In the genomic region with DNA sequence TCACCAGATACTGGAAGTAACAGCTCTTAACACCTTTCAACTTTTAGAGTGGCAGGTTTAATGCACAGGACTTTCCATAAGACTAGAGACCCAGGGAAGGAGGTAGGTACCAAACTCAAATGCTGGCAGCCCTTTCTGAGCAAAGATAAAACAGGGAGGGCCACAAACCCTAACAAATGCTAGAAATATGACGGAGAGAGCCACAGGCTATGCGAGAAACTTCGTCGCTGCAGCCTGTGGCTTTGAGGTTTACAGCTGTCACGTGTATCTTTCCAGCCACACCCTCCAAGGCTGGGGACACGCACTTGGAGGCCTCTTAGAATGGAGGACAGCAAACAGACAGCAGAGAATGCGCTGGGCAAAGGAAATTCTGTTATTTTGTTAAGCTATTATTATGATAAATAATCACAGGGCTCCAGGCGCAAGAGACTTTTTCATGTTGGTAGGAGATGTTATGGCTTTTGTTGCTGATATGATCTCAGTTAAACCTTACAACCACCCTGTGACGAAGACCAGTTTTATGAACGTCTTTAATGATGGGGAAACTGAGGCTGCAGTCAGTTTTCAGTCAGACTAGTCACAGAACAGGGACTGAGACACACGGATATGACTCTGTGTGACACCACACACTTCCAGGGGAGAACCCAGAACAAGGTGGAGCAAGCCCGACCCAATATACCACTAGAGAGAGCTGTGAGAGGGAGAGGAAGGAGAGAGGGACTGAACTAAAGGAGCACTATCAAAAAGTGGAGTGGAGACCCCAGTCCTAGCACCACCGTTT, we compare ENCODE assay signal across 1 cellular context.
TF ChIP-seq lines count a peak whose summit lies in the region.

No MANE protein-coding gene starts in this region.

TF ChIP-seq in K562, 482 proteins besides CTCF, POLR2A, EP300 and RAD21 (continued from another document):
- TF ChIP-seq RREB1 (CRISPR knock-in tag; IDR thresholded peaks at IDR 0.05) (no peak), BACH1 (tag; IDR thresholded peaks at IDR 0.05) (peak; percentile 51; the same call in 1 of the 2 replicates), NRF1 (conservative IDR thresholded peaks at IDR 0.05 in 1 of 2, IDR thresholded peaks at IDR 0.05 in 1 of 2) (0 out of 4 replicates have a peak, but pooled peaks have one; percentile 16 to 27), KDM4B (IDR thresholded peaks at IDR 0.05; ENCODE audit: borderline replicate concordance in 2 of 2, low read depth in 1 of 2) (no peak), BRD4 (IDR thresholded peaks at IDR 0.05) (no peak), CBX8 (IDR thresholded peaks at IDR 0.05; ENCODE audit: borderline replicate concordance, extremely low read depth, low read depth, low read length, poor library complexity, severe bottlenecking) (no peak), TCF3 (CRISPR knock-in tag; IDR thresholded peaks at IDR 0.05) (no peak), FOXJ2 (tag; IDR thresholded peaks at IDR 0.05) (no peak), SRSF7 (optimal IDR thresholded peaks at IDR 0.05; ENCODE audit: low read depth, low read length) (no peak), PKNOX1 (IDR thresholded peaks at IDR 0.05) (peak; percentile 41), ZNF586 (CRISPR knock-in tag; conservative IDR thresholded peaks at IDR 0.05) (no peak), CEBPB (tag; IDR thresholded peaks at IDR 0.05) (no peak), XRCC5 (IDR thresholded peaks at IDR 0.05; ENCODE audit: low read depth, low read length) (no peak), KAT8 (IDR thresholded peaks at IDR 0.05; ENCODE audit: low read depth) (no peak), NEUROD1 (IDR thresholded peaks at IDR 0.05; ENCODE audit: borderline replicate concordance, low read depth, low read length, partially characterized antibody) (no peak), SIN3A (IDR thresholded peaks at IDR 0.05; ENCODE audit: borderline replicate concordance in 2 of 2, control insufficient read depth in 1 of 2, low read depth in 2 of 2, low read length in 2 of 2) (peak in 1 of 2 experiments; percentile 41; a peak in 1 of 4 replicates), CREM (IDR thresholded peaks at IDR 0.05; ENCODE audit: low read depth) (peak; percentile 39; the same call in 1 of the 2 replicates), NFIC (IDR thresholded peaks at IDR 0.05) (no peak), MYBL2 (IDR thresholded peaks at IDR 0.05; ENCODE audit: low read depth) (no peak), MYBL2 (CRISPR knock-in tag; IDR thresholded peaks at IDR 0.05; ENCODE audit: borderline replicate concordance) (no peak), TBP (optimal IDR thresholded peaks at IDR 0.05; ENCODE audit: low read depth, low read length) (peak; percentile 4), DPF2 (IDR thresholded peaks at IDR 0.05) (0 out of 2 replicates have a peak, but pooled peaks have one; percentile 13), ZZZ3 (IDR thresholded peaks at IDR 0.05) (no peak), KLF6 (CRISPR knock-in tag; IDR thresholded peaks at IDR 0.05; ENCODE audit: borderline replicate concordance) (no peak), JUND (IDR thresholded peaks at IDR 0.05; ENCODE audit: borderline replicate concordance, low read depth, low read length) (0 out of 2 replicates have a peak, but pooled peaks have one; percentile 5), JUND (tag; IDR thresholded peaks at IDR 0.05; ENCODE audit: borderline replicate concordance, low read depth, low read length) (no peak), CXXC5 (CRISPR knock-in tag; IDR thresholded peaks at IDR 0.05) (peak; percentile 59), EHMT2 (IDR thresholded peaks at IDR 0.05) (no peak), ZNF445 (CRISPR knock-in tag; IDR thresholded peaks at IDR 0.05; ENCODE audit: low read depth) (no peak), RNF2 (IDR thresholded peaks at IDR 0.05) (peak; percentile 41; the same call in 1 of the 2 replicates)
- TF ChIP-seq, protein P1, sequence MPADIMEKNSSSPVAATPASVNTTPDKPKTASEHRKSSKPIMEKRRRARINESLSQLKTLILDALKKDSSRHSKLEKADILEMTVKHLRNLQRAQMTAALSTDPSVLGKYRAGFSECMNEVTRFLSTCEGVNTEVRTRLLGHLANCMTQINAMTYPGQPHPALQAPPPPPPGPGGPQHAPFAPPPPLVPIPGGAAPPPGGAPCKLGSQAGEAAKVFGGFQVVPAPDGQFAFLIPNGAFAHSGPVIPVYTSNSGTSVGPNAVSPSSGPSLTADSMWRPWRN (IDR thresholded peaks at IDR 0.05; ENCODE audit: low read depth) = no peak
- TF ChIP-seq, protein P2, sequence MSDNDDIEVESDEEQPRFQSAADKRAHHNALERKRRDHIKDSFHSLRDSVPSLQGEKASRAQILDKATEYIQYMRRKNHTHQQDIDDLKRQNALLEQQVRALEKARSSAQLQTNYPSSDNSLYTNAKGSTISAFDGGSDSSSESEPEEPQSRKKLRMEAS (CRISPR knock-in tag; IDR thresholded peaks at IDR 0.05) = peak; percentile 69; the same call in 1 of the 2 replicates
- TF ChIP-seq, protein P3, sequence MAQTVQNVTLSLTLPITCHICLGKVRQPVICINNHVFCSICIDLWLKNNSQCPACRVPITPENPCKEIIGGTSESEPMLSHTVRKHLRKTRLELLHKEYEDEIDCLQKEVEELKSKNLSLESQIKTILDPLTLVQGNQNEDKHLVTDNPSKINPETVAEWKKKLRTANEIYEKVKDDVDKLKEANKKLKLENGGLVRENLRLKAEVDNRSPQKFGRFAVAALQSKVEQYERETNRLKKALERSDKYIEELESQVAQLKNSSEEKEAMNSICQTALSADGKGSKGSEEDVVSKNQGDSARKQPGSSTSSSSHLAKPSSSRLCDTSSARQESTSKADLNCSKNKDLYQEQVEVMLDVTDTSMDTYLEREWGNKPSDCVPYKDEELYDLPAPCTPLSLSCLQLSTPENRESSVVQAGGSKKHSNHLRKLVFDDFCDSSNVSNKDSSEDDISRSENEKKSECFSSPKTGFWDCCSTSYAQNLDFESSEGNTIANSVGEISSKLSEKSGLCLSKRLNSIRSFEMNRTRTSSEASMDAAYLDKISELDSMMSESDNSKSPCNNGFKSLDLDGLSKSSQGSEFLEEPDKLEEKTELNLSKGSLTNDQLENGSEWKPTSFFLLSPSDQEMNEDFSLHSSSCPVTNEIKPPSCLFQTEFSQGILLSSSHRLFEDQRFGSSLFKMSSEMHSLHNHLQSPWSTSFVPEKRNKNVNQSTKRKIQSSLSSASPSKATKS (CRISPR knock-in tag; IDR thresholded peaks at IDR 0.05) = no peak
- TF ChIP-seq, protein P4, sequence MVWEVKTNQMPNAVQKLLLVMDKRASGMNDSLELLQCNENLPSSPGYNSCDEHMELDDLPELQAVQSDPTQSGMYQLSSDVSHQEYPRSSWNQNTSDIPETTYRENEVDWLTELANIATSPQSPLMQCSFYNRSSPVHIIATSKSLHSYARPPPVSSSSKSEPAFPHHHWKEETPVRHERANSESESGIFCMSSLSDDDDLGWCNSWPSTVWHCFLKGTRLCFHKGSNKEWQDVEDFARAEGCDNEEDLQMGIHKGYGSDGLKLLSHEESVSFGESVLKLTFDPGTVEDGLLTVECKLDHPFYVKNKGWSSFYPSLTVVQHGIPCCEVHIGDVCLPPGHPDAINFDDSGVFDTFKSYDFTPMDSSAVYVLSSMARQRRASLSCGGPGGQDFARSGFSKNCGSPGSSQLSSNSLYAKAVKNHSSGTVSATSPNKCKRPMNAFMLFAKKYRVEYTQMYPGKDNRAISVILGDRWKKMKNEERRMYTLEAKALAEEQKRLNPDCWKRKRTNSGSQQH (CRISPR knock-in tag; IDR thresholded peaks at IDR 0.05) = no peak
